ENCODE assay signal across 10 cellular contexts in the genomic region with DNA sequence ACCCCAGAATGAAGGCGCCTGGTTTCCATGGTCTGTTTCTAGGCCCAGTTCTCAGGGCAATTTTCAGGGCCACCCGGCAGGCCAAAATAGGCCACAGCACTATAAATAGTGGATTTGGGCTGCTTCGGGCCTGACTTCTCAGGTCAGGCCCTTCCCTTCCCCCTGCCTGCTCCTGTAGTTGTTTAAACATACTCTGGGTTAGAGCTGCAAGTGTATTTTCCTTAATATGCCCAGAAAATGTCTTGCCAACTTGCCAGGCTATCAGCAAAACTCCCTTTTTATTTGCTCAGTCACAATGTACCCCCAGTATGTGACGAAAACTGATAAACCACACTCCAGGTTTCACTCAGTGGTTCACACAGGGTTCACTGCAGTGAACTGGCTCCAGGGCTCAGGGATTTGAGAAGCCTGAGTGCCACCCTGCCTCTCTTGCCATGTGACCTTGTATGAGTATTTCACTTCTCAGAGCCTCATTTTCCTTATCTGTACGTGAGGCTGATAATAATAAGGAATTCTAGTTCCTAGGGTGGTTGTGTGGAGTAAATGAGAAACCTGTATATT.
DNase-seq lines count a peak whose midpoint lies in the region; ATAC-seq and TF ChIP-seq lines count a peak whose summit lies in the region.
"Had no signal": no experiment of that assay in that cellular context is flagged by ENCODE, and none has a peak within 500 bp of the region (broad histone marks: within the 10 kb centered on the region; RNA-seq: fewer than 3 reads in every experiment).

No MANE protein-coding gene starts in this region.

- peak overlapping the region in 11 of 12 donors; percentile 16 to 72 (median 58) for H3K27ac ChIP-seq in heart left ventricle

- H3K4me1 ChIP-seq in heart left ventricle: peaks cover 0 to 61% (median 27%) of the 10 kb centered on the region in 12 donors

- TF ChIP-seq CTCF in heart left ventricle (IDR thresholded peaks at IDR 0.05): no peak

- 38 to 53% (median 47%) methylated on average over 5 of the region's 5 CpGs for WGBS in heart left ventricle, 4 donors

- DNase-seq in M059J (ENCODE audit: low read depth) (peak; percentile 19), heart left ventricle (peak in 1 of 5 donors; percentile 33), renal cortical epithelial cell (ENCODE audit: low read depth) (peak; percentile 91), DMS53 treated with DMSO at 0.1 percent for 48 hours (lab: John Stamatoyannopoulos, UW; ENCODE audit: unreplicated experiment) (no peak), ureter (ENCODE audit: low spot score) (no peak), NCI-H1105 (lab: John Stamatoyannopoulos, UW) (no peak), NCI-H2227 (lab: John Stamatoyannopoulos, UW; ENCODE audit: unreplicated experiment) (no peak)
- DNase-seq: NCI-H2227 treated with DMSO at 0.1 percent for 48 hours; stimulated activated CD4-positive, alpha-beta T cell treated with anti-CD3 and anti-CD28 coated beads, Interleukin-2, amount 100 ng/mL, for 24 hours had no signal

- no peak for TF ChIP-seq POLR2A in heart left ventricle (IDR thresholded peaks at IDR 0.05)

- no peaks in the 10 kb centered on the region for H3K27me3 ChIP-seq in heart left ventricle

- H3K4me3 ChIP-seq in heart left ventricle: no peak overlapping the region

- intact Hi-C loops in heart left ventricle (cut with DNase I): loop anchor here in 5 of 10 donors (5.0 to 10.0 kb wide), 6 partner anchors 53 to 206 kb away; partner anchors contain the start of genes IQCK (in 3 of the 5), KNOP1 (in 3 of the 5) and GPRC5B (in 1 of the 5)

- H3K36me3 ChIP-seq in heart left ventricle: no peaks in the 10 kb centered on the region

- H3K9me3 ChIP-seq in heart left ventricle: peaks cover 0 to 20% (median 4%) of the 10 kb centered on the region in 12 donors

- ATAC-seq in GM18909 (IDR thresholded peaks at IDR 0.05; ENCODE audit: poor library complexity, unreplicated experiment) (peak; percentile 79), heart left ventricle (peak in 3 of 4 donors; percentile 31 to 57 (median 53))

Comparison
In these comparisons a context has a peak if more than half of its experiments do, and no peak if none do; other contexts are left out.
1. DNase-seq: peak in M059J (single experiment) and renal cortical epithelial cell (single experiment); none in DMS53 treated with DMSO at 0.1 percent for 48 hours (single experiment), ureter (single experiment), NCI-H1105 (single experiment) and NCI-H2227 (single experiment).